In genomic region chrX:81121513-81122363, GRCh38 we compare ENCODE assay signal across 1 cellular context.
A peak's percentile ranks its signal among the peaks of the same experiment; 100 is the strongest.
TF ChIP-seq lines count a peak whose summit lies in the region.

No MANE protein-coding gene starts in this region.

TF ChIP-seq in HEK293, 187 proteins besides CTCF, POLR2A, EP300 and RAD21 (continued from another document and continues in another):
- TF ChIP-seq ZBTB26 (tag by site-specific recombination; optimal IDR thresholded peaks at IDR 0.05), result no peak
- no peak for TF ChIP-seq OVOL3 (tag by site-specific recombination; IDR thresholded peaks at IDR 0.05)
- TF ChIP-seq ZNF701 (tag by site-specific recombination; IDR thresholded peaks at IDR 0.05), result no peak
- TF ChIP-seq, protein P1, sequence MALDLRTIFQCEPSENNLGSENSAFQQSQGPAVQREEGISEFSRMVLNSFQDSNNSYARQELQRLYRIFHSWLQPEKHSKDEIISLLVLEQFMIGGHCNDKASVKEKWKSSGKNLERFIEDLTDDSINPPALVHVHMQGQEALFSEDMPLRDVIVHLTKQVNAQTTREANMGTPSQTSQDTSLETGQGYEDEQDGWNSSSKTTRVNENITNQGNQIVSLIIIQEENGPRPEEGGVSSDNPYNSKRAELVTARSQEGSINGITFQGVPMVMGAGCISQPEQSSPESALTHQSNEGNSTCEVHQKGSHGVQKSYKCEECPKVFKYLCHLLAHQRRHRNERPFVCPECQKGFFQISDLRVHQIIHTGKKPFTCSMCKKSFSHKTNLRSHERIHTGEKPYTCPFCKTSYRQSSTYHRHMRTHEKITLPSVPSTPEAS (tag by site-specific recombination; IDR thresholded peaks at IDR 0.05), result no peak
- TF ChIP-seq PRDM4 (tag by site-specific recombination; IDR thresholded peaks at IDR 0.05), result no peak
- TF ChIP-seq PRDM10 (tag by site-specific recombination; IDR thresholded peaks at IDR 0.05), result 0 out of 2 replicates have a peak, but pooled peaks have one; percentile 37
- no peak for TF ChIP-seq TCF7L2 (IDR thresholded peaks at IDR 0.05; ENCODE audit: borderline replicate concordance, low read depth, low read length)
- TF ChIP-seq PRDM1 (tag by site-specific recombination; IDR thresholded peaks at IDR 0.05), result no peak
- TF ChIP-seq ZNF785 (tag by site-specific recombination; IDR thresholded peaks at IDR 0.05), result no peak
- TF ChIP-seq ZNF561 (tag by site-specific recombination; IDR thresholded peaks at IDR 0.05; ENCODE audit: borderline replicate concordance), result no peak
- no peak for TF ChIP-seq ZBTB17 (tag by site-specific recombination; IDR thresholded peaks at IDR 0.05)
- peak; percentile 10; the same call in 1 of the 2 replicates for TF ChIP-seq ZNF335 (tag by site-specific recombination; conservative IDR thresholded peaks at IDR 0.05)
- no peak for TF ChIP-seq ZNF513 (tag by site-specific recombination; IDR thresholded peaks at IDR 0.05)
- TF ChIP-seq, protein P2, sequence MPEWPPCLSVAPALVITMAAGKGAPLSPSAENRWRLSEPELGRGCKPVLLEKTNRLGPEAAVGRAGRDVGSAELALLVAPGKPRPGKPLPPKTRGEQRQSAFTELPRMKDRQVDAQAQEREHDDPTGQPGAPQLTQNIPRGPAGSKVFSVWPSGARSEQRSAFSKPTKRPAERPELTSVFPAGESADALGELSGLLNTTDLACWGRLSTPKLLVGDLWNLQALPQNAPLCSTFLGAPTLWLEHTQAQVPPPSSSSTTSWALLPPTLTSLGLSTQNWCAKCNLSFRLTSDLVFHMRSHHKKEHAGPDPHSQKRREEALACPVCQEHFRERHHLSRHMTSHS (tag by site-specific recombination; IDR thresholded peaks at IDR 0.05), result no peak
- peak; percentile 61; the same call in 1 of the 2 replicates for TF ChIP-seq ZNF362 (tag by site-specific recombination; IDR thresholded peaks at IDR 0.05)
- no peak for TF ChIP-seq ZNF266 (tag by site-specific recombination; IDR thresholded peaks at IDR 0.05; ENCODE audit: low read depth)
- TF ChIP-seq ZNF776 (tag by site-specific recombination; IDR thresholded peaks at IDR 0.05; ENCODE audit: borderline replicate concordance), result no peak
- no peak for TF ChIP-seq ZNF202 (tag by site-specific recombination; IDR thresholded peaks at IDR 0.05; ENCODE audit: borderline replicate concordance)
- TF ChIP-seq GLI4 (tag by site-specific recombination; IDR thresholded peaks at IDR 0.05), result no peak
- TF ChIP-seq GLI2 (tag by site-specific recombination; IDR thresholded peaks at IDR 0.05; ENCODE audit: borderline replicate concordance, low read depth), result no peak
- no peak for TF ChIP-seq ZNF510 (tag by site-specific recombination; IDR thresholded peaks at IDR 0.05; ENCODE audit: insufficient replicate concordance)
- no peak for TF ChIP-seq ZBTB1 (tag by site-specific recombination; IDR thresholded peaks at IDR 0.05)
- TF ChIP-seq HOXC10 (CRISPR knock-in tag; IDR thresholded peaks at IDR 0.05), result no peak
- no peak for TF ChIP-seq ZIC2 (tag by site-specific recombination; IDR thresholded peaks at IDR 0.05)
- TF ChIP-seq ZNF768 (tag by site-specific recombination; IDR thresholded peaks at IDR 0.05), result no peak
- TF ChIP-seq GFI1B (tag by site-specific recombination; IDR thresholded peaks at IDR 0.05), result no peak
- TF ChIP-seq, protein P3, sequence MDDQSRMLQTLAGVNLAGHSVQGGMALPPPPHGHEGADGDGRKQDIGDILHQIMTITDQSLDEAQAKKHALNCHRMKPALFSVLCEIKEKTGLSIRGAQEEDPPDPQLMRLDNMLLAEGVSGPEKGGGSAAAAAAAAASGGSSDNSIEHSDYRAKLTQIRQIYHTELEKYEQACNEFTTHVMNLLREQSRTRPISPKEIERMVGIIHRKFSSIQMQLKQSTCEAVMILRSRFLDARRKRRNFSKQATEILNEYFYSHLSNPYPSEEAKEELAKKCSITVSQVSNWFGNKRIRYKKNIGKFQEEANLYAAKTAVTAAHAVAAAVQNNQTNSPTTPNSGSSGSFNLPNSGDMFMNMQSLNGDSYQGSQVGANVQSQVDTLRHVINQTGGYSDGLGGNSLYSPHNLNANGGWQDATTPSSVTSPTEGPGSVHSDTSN (CRISPR knock-in tag; IDR thresholded peaks at IDR 0.05), result peak; percentile 80
- TF ChIP-seq SETDB1 (IDR thresholded peaks at IDR 0.05; ENCODE audit: insufficient read length, low read length), result no peak
- TF ChIP-seq ZNF596 (tag by site-specific recombination; IDR thresholded peaks at IDR 0.05), result no peak
- TF ChIP-seq PRDM2 (tag by site-specific recombination; IDR thresholded peaks at IDR 0.05; ENCODE audit: borderline replicate concordance), result no peak
- TF ChIP-seq HOXA7 (CRISPR knock-in tag; IDR thresholded peaks at IDR 0.05; ENCODE audit: borderline replicate concordance), result no peak
- TF ChIP-seq ZNF292 (tag by site-specific recombination; IDR thresholded peaks at IDR 0.05; ENCODE audit: borderline replicate concordance, low read depth), result no peak
- no peak for TF ChIP-seq IKZF3 (tag by site-specific recombination; IDR thresholded peaks at IDR 0.05)
- no peak for TF ChIP-seq ZNF501 (tag by site-specific recombination; IDR thresholded peaks at IDR 0.05)
- no peak for TF ChIP-seq ZNF449 (tag by site-specific recombination; IDR thresholded peaks at IDR 0.05)
